In genomic region chr3:197242784-197243432, GRCh38 we compare ENCODE assay signal across 1 cellular context.
TF ChIP-seq lines count a peak whose summit lies in the region.

No MANE protein-coding gene starts in this region.

TF ChIP-seq in K562, 482 proteins besides CTCF, POLR2A, EP300 and RAD21:
- TF ChIP-seq MAFK (IDR thresholded peaks at IDR 0.05; ENCODE audit: low read length): no peak
- TF ChIP-seq CBX5 (IDR thresholded peaks at IDR 0.05; ENCODE audit: borderline replicate concordance, low read depth): peak; percentile 79
- TF ChIP-seq HDAC2 (IDR thresholded peaks at IDR 0.05): no peak
- TF ChIP-seq ZNF217 (CRISPR knock-in tag; IDR thresholded peaks at IDR 0.05): no peak
- TF ChIP-seq HDAC3 (IDR thresholded peaks at IDR 0.05; ENCODE audit: borderline replicate concordance, partially characterized antibody): no peak
- TF ChIP-seq, protein P1, sequence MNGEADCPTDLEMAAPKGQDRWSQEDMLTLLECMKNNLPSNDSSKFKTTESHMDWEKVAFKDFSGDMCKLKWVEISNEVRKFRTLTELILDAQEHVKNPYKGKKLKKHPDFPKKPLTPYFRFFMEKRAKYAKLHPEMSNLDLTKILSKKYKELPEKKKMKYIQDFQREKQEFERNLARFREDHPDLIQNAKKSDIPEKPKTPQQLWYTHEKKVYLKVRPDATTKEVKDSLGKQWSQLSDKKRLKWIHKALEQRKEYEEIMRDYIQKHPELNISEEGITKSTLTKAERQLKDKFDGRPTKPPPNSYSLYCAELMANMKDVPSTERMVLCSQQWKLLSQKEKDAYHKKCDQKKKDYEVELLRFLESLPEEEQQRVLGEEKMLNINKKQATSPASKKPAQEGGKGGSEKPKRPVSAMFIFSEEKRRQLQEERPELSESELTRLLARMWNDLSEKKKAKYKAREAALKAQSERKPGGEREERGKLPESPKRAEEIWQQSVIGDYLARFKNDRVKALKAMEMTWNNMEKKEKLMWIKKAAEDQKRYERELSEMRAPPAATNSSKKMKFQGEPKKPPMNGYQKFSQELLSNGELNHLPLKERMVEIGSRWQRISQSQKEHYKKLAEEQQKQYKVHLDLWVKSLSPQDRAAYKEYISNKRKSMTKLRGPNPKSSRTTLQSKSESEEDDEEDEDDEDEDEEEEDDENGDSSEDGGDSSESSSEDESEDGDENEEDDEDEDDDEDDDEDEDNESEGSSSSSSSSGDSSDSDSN (IDR thresholded peaks at IDR 0.05; ENCODE audit: borderline replicate concordance in 1 of 2, low read depth in 2 of 2, low read length in 2 of 2): no peak
- no peak for TF ChIP-seq SP1 (CRISPR knock-in tag; IDR thresholded peaks at IDR 0.05)
- 0 out of 2 replicates have a peak, but pooled peaks have one; percentile 50 for TF ChIP-seq ZNF561 (CRISPR knock-in tag; conservative IDR thresholded peaks at IDR 0.05)
- peak; percentile 84 for TF ChIP-seq TRIM28 (IDR thresholded peaks at IDR 0.05)
- no peak for TF ChIP-seq ZNF445 (CRISPR knock-in tag; IDR thresholded peaks at IDR 0.05; ENCODE audit: low read depth)
- no peak for TF ChIP-seq PRPF4 (IDR thresholded peaks at IDR 0.05; ENCODE audit: insufficient read depth, low read depth, low read length, poor library complexity, severe bottlenecking)
- TF ChIP-seq MECOM (CRISPR knock-in tag; IDR thresholded peaks at IDR 0.05): no peak
- TF ChIP-seq, protein P2, sequence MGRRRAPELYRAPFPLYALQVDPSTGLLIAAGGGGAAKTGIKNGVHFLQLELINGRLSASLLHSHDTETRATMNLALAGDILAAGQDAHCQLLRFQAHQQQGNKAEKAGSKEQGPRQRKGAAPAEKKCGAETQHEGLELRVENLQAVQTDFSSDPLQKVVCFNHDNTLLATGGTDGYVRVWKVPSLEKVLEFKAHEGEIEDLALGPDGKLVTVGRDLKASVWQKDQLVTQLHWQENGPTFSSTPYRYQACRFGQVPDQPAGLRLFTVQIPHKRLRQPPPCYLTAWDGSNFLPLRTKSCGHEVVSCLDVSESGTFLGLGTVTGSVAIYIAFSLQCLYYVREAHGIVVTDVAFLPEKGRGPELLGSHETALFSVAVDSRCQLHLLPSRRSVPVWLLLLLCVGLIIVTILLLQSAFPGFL (CRISPR knock-in tag; IDR thresholded peaks at IDR 0.05): no peak
- peak in 1 of 2 experiments; percentile 98; a peak in 2 of 3 replicates for TF ChIP-seq CBX3 (IDR thresholded peaks at IDR 0.05; ENCODE audit: borderline replicate concordance in 1 of 2, low read length in 2 of 2)
- TF ChIP-seq NUFIP1 (IDR thresholded peaks at IDR 0.05; ENCODE audit: partially characterized antibody): no peak
- no peak for TF ChIP-seq ZNF586 (CRISPR knock-in tag; conservative IDR thresholded peaks at IDR 0.05)
- TF ChIP-seq CHD2 (IDR thresholded peaks at IDR 0.05; ENCODE audit: low read depth, low read length): no peak
- no peak for TF ChIP-seq TBL1XR1 (IDR thresholded peaks at IDR 0.05; ENCODE audit: low read length in 2 of 2)
- TF ChIP-seq XRCC3 (IDR thresholded peaks at IDR 0.05): 0 out of 2 replicates have a peak, but pooled peaks have one; percentile 67
- TF ChIP-seq SNRNP70 (optimal IDR thresholded peaks at IDR 0.05; ENCODE audit: low read depth, low read length): no peak
- TF ChIP-seq, protein P3, sequence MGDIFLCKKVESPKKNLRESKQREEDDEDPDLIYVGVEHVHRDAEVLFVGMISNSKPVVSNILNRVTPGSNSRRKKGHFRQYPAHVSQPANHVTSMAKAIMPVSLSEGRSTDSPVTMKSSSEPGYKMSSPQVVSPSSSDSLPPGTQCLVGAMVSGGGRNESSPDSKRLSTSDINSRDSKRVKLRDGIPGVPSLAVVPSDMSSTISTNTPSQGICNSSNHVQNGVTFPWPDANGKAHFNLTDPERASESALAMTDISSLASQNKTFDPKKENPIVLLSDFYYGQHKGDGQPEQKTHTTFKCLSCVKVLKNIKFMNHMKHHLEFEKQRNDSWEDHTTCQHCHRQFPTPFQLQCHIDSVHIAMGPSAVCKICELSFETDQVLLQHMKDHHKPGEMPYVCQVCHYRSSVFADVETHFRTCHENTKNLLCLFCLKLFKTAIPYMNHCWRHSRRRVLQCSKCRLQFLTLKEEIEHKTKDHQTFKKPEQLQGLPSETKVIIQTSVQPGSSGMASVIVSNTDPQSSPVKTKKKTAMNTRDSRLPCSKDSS (IDR thresholded peaks at IDR 0.05; ENCODE audit: low read depth, partially characterized antibody): peak; percentile 87
- no peak for TF ChIP-seq CHD4 (IDR thresholded peaks at IDR 0.05; ENCODE audit: insufficient read depth, insufficient replicate concordance, low read depth, low read length, poor library complexity, severe bottlenecking)
